In genomic region chr11:67267188-67268035, GRCh38 we compare ENCODE assay signal across 8 cellular contexts. TPM values are rescaled to one million over a fixed set of nuclear protein-coding genes. Genes with fewer than 3 reads are reported as not detected.
DNase-seq lines count a peak whose midpoint lies in the region; ATAC-seq and TF ChIP-seq lines count a peak whose summit lies in the region.

No MANE protein-coding gene starts in this region.

- peaks cover 52% of the 10 kb centered on the region for H3K36me3 Mint-ChIP-seq in T-helper 1 cell treated with Interleukin-12 subunit alpha and Interleukin-12 subunit beta and Interleukin-4 antibody, amounts not matched to agents 30 μg/mL and 1 μg/mL, for 36 hours (ENCODE audit: low read depth)
- H3K36me3 Mint-ChIP-seq in neural crest cell (ENCODE audit: low read depth): no peaks in the 10 kb centered on the region

- peak; percentile 64 for DNase-seq in NK-92 treated with Interleukin-12 subunit alpha and Interleukin-12 subunit beta, amount 100 ng/mL, for 24 hours (lab: John Stamatoyannopoulos, UW)
- DNase-seq in NK-92 (lab: John Stamatoyannopoulos, UW; ENCODE audit: unreplicated experiment): no peak
- DNase-seq in epithelial cell of prostate (ENCODE audit: low read depth, low spot score): no peak
- no peak for DNase-seq in neural crest cell (ENCODE audit: low read depth, low spot score)
- no peak for DNase-seq in cortex of kidney (lab: John Stamatoyannopoulos, UW)
- no peak for DNase-seq in NCI-H1694 (lab: John Stamatoyannopoulos, UW)

- H3K9me3 Mint-ChIP-seq in T-helper 1 cell treated with Interleukin-12 subunit alpha and Interleukin-12 subunit beta and Interleukin-4 antibody, amounts not matched to agents 30 μg/mL and 1 μg/mL, for 36 hours: no peaks in the 10 kb centered on the region
- no peaks in the 10 kb centered on the region for H3K9me3 Mint-ChIP-seq in neural crest cell

- H3K27ac ChIP-seq in epithelial cell of prostate: peak overlapping the region; percentile 66

- ATAC-seq in HG03108 (IDR thresholded peaks at IDR 0.05; ENCODE audit: unreplicated experiment): no peak

- H3K27me3 Mint-ChIP-seq in T-helper 1 cell treated with Interleukin-12 subunit alpha and Interleukin-12 subunit beta and Interleukin-4 antibody, amounts not matched to agents 30 μg/mL and 1 μg/mL, for 36 hours (ENCODE audit: low read depth): no peaks in the 10 kb centered on the region
- peaks cover 3% of the 10 kb centered on the region for H3K27me3 Mint-ChIP-seq in neural crest cell (ENCODE audit: low read depth)

- H3K4me1 Mint-ChIP-seq in T-helper 1 cell treated with Interleukin-12 subunit alpha and Interleukin-12 subunit beta and Interleukin-4 antibody, amounts not matched to agents 30 μg/mL and 1 μg/mL, for 36 hours (ENCODE audit: low read depth): peaks cover 70% of the 10 kb centered on the region
- H3K4me1 Mint-ChIP-seq in neural crest cell: peaks cover 45% of the 10 kb centered on the region

- H3K4me3 Mint-ChIP-seq in T-helper 1 cell treated with Interleukin-12 subunit alpha and Interleukin-12 subunit beta and Interleukin-4 antibody, amounts not matched to agents 30 μg/mL and 1 μg/mL, for 36 hours: peak overlapping the region; percentile 97
- H3K4me3 Mint-ChIP-seq in neural crest cell: peak overlapping the region; percentile 94

- TF ChIP-seq CTCF in neural crest cell (conservative IDR thresholded peaks at IDR 0.05): no peak

- H3K27ac Mint-ChIP-seq in T-helper 1 cell treated with Interleukin-12 subunit alpha and Interleukin-12 subunit beta and Interleukin-4 antibody, amounts not matched to agents 30 μg/mL and 1 μg/mL, for 36 hours: peak overlapping the region; percentile 98
- H3K27ac Mint-ChIP-seq in neural crest cell (ENCODE audit: unreplicated experiment): peak overlapping the region; percentile 62

RNA-seq across cellular contexts. Expression of gene GRK2, which starts 1.1 kb away (rescaled TPM):
- 51.3 and 55.1 TPM in 2 replicates for total RNA-seq in neural crest cell

RNA-seq across cellular contexts. Expression of gene ANKRD13D, which starts 21.7 kb away (rescaled TPM):
- total RNA-seq in neural crest cell: 58.9 and 71.8 TPM in 2 replicates

RNA-seq across cellular contexts. Expression of gene SSH3, which starts 35.9 kb away (rescaled TPM):
- 3.0 and 3.3 TPM in 2 replicates for total RNA-seq in neural crest cell
